22 cellular contexts compared by ENCODE assay signal in the genomic region with DNA sequence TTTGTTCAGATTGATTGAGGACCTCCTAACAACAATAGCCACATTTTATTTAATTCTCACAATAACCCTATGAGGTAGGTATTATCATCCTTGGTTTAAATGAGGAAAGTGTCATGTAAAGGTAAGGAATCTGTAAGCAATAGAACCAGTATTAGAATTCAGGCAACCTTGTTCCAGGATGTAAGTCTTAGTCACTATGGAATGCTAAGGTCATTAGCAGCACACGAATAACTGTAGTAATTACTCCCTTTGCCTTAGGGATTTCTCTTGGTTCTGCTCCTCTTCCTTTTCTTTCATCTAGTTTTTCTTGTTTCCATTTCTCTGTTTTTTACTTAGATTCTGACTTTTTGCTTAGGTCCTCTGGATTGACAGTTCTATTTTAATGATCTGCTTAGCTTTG. TPM values are rescaled to one million over a fixed set of nuclear protein-coding genes. Genes with fewer than 3 reads are reported as not detected.
DNase-seq lines count a peak whose midpoint lies in the region; ATAC-seq and TF ChIP-seq lines count a peak whose summit lies in the region.
"Had no signal": no experiment of that assay in that cellular context is flagged by ENCODE, and none has a peak within 500 bp of the region (broad histone marks: within the 10 kb centered on the region; RNA-seq: fewer than 3 reads in every experiment).

No MANE protein-coding gene starts in this region.

- no peaks in the 10 kb centered on the region for H4K20me1 ChIP-seq in SK-N-SH (ENCODE audit: insufficient read depth)
- H4K20me1 ChIP-seq: BLaER1 treated with 17β-estradiol and CSF1 and Interleukin-3, amounts not matched to agents 10 nM and 100 nM had no signal

- H3K79me2 ChIP-seq in SK-N-SH (ENCODE audit: insufficient read depth): no peaks in the 10 kb centered on the region

- CTCF ChIA-PET in SK-N-SH (lab: Yijun Ruan, JAX): no interaction called here

- no peaks in the 10 kb centered on the region for H3K9me3 ChIP-seq in SK-N-SH
- H3K9me3 ChIP-seq in endodermal cell (ENCODE audit: control insufficient read depth, low read length): no peaks in the 10 kb centered on the region
- H3K9me3 ChIP-seq: gastrocnemius medialis, transverse colon had no signal

- H3K27ac Mint-ChIP-seq in endodermal cell: peak overlapping the region; percentile 52
- H3K27ac Mint-ChIP-seq: nephron progenitor cell; stimulated activated naive B cell treated with anti-CD40 and anti-IgM and Interleukin-4, amounts not matched to agents 10 μg/mL and 1 μg/mL and 100 μg/mL, for 72 hours had no signal

- H3K27ac ChIP-seq in SK-N-SH (ENCODE audit: low read depth in 2 of 2, low read length in 1 of 2) (no peak overlapping the region), endodermal cell (ENCODE audit: low read depth, low read length) (no peak overlapping the region)
- H3K27ac ChIP-seq: BLaER1 treated with 17β-estradiol and CSF1 and Interleukin-3, amounts not matched to agents 10 nM and 100 nM; gastrocnemius medialis; transverse colon had no signal

- H2AFZ ChIP-seq in SK-N-SH (ENCODE audit: low read depth): no peak overlapping the region

- intact Hi-C loops in left cardiac atrium (cut with DNase I): no loop called here

- TF ChIP-seq EP300 in SK-N-SH (IDR thresholded peaks at IDR 0.05; ENCODE audit: borderline replicate concordance in 1 of 2, low read depth in 1 of 2, low read length in 1 of 2): no peak

- H3K9ac ChIP-seq in SK-N-SH (no peak overlapping the region), endodermal cell (ENCODE audit: extremely low read depth, low read length, poor library complexity, severe bottlenecking) (no peak overlapping the region)
- H3K9ac ChIP-seq: BLaER1 treated with 17β-estradiol and CSF1 and Interleukin-3, amounts not matched to agents 10 nM and 100 nM had no signal

- ATAC-seq in SK-N-SH treated with all-trans-retinoic acid at 6 μM for 48 hours (no peak), HG03460 (IDR thresholded peaks at IDR 0.05; ENCODE audit: unreplicated experiment) (no peak), left cardiac atrium (no peak), GM19395 (IDR thresholded peaks at IDR 0.05; ENCODE audit: unreplicated experiment) (no peak)
- ATAC-seq: gastrocnemius medialis; stimulated activated naive B cell treated with anti-CD40 and anti-IgM and Interleukin-4, amounts not matched to agents 10 μg/mL and 1 μg/mL and 100 μg/mL, for 72 hours had no signal

- no peak overlapping the region for H3K4me3 Mint-ChIP-seq in endodermal cell
- H3K4me3 Mint-ChIP-seq: nephron progenitor cell; stimulated activated naive B cell treated with anti-CD40 and anti-IgM and Interleukin-4, amounts not matched to agents 10 μg/mL and 1 μg/mL and 100 μg/mL, for 72 hours had no signal

- peaks cover 25% of the 10 kb centered on the region for H3F3A ChIP-seq in SK-N-SH (replicated peaks; ENCODE audit: insufficient read depth)

- H3K4me1 Mint-ChIP-seq in endodermal cell: peaks cover 5% of the 10 kb centered on the region
- H3K4me1 Mint-ChIP-seq: nephron progenitor cell had no signal

- no peaks in the 10 kb centered on the region for H3K36me3 ChIP-seq in SK-N-SH (replicated peaks in 1 of 2; ENCODE audit: control insufficient read depth in 1 of 2, insufficient read depth in 2 of 2, low read length in 1 of 2)
- H3K36me3 ChIP-seq in endodermal cell (ENCODE audit: control insufficient read depth, insufficient read depth, low read length): no peaks in the 10 kb centered on the region
- H3K36me3 ChIP-seq: BLaER1 treated with 17β-estradiol and CSF1 and Interleukin-3, amounts not matched to agents 10 nM and 100 nM; gastrocnemius medialis; transverse colon had no signal

- H3K9me2 ChIP-seq in SK-N-SH: no peaks in the 10 kb centered on the region

- no peak for TF ChIP-seq CTCF in SK-N-SH (IDR thresholded peaks at IDR 0.05)
- TF ChIP-seq CTCF in endodermal cell (conservative IDR thresholded peaks at IDR 0.05): no peak

- no peaks in the 10 kb centered on the region for H3K9me3 Mint-ChIP-seq in endodermal cell
- H3K9me3 Mint-ChIP-seq: nephron progenitor cell had no signal

- no peaks in the 10 kb centered on the region for H3K27me3 Mint-ChIP-seq in endodermal cell (ENCODE audit: insufficient read depth)
- H3K27me3 Mint-ChIP-seq: stimulated activated naive B cell treated with anti-CD40 and anti-IgM and Interleukin-4, amounts not matched to agents 10 μg/mL and 1 μg/mL and 100 μg/mL, for 72 hours had no signal

- no peak for DNase-seq in SK-N-SH
- peak; percentile 37 for DNase-seq in NCI-H69 (lab: John Stamatoyannopoulos, UW)
- DNase-seq in endodermal cell: no peak
- peak; percentile 84 for DNase-seq in renal cortical epithelial cell (ENCODE audit: low read depth)
- no peak for DNase-seq in left cardiac atrium
- DNase-seq: activated effector memory CD4-positive, alpha-beta T cell treated with anti-CD3 and anti-CD28 coated beads, Interleukin-2, amount 50 U/mL, for 16 hours; amygdala; DMS79; gastrocnemius medialis; NCI-H146; NCI-H2227 treated with DMSO at 0.1 percent for 48 hours; nephron progenitor cell; RPMI8226; stimulated activated naive B cell treated with anti-CD40 and anti-IgM and Interleukin-4, amounts not matched to agents 10 μg/mL and 1 μg/mL and 100 μg/mL, for 72 hours; transverse colon had no signal

- H3K4me1 ChIP-seq in SK-N-SH (ENCODE audit: control insufficient read depth in 1 of 2, insufficient read depth in 2 of 2, low read depth in 1 of 2, low read length in 1 of 2) (peaks cover 0 to 9% of the 10 kb centered on the region in 2 experiments; a peak in 2 of 4 replicates), endodermal cell (ENCODE audit: control insufficient read depth, insufficient read depth, low read length) (no peaks in the 10 kb centered on the region)
- H3K4me1 ChIP-seq: gastrocnemius medialis, transverse colon had no signal

- no peak for TF ChIP-seq RAD21 in SK-N-SH (IDR thresholded peaks at IDR 0.05; ENCODE audit: low read length)

- 50% methylated on average over 1 of the region's 1 CpG for WGBS in SK-N-SH (ENCODE audit: low lambda C conversion rate)
- WGBS in endodermal cell (ENCODE audit: insufficient coverage in 1 of 2, insufficient read length in 1 of 2), 2 experiments: 59 to 71% methylated on average over 1 of the region's 1 CpG

- POLR2A ChIA-PET in SK-N-SH (lab: Yijun Ruan, JAX): no interaction called here

- no peak overlapping the region for H3K4me2 ChIP-seq in SK-N-SH
- H3K4me2 ChIP-seq: BLaER1 treated with 17β-estradiol and CSF1 and Interleukin-3, amounts not matched to agents 10 nM and 100 nM had no signal

- H3K36me3 Mint-ChIP-seq in endodermal cell (ENCODE audit: low read depth): no peaks in the 10 kb centered on the region

- H3K4me3 ChIP-seq in SK-N-SH (ENCODE audit: low read depth in 2 of 2, low read length in 1 of 2): no peak overlapping the region
- no peak overlapping the region for H3K4me3 ChIP-seq in endodermal cell (ENCODE audit: low read length)
- H3K4me3 ChIP-seq: BLaER1 treated with 17β-estradiol and CSF1 and Interleukin-3, amounts not matched to agents 10 nM and 100 nM; gastrocnemius medialis; transverse colon had no signal

- H3K27me3 ChIP-seq in SK-N-SH (ENCODE audit: insufficient read depth) (no peaks in the 10 kb centered on the region), endodermal cell (ENCODE audit: control insufficient read depth, insufficient read depth, low read length, poor library complexity, severe bottlenecking) (no peaks in the 10 kb centered on the region)
- H3K27me3 ChIP-seq: BLaER1 treated with 17β-estradiol and CSF1 and Interleukin-3, amounts not matched to agents 10 nM and 100 nM; gastrocnemius medialis; transverse colon had no signal

TF ChIP-seq in SK-N-SH treated with all-trans-retinoic acid at 6 μM for 48 hours, 23 proteins besides CTCF, POLR2A, EP300 and RAD21 (continues in another document):
- TF ChIP-seq CSDC2 (CRISPR knock-in tag; IDR thresholded peaks at IDR 0.05): no peak
- TF ChIP-seq BACH2 (CRISPR knock-in tag; IDR thresholded peaks at IDR 0.05; ENCODE audit: borderline replicate concordance): no peak
- TF ChIP-seq TOX (CRISPR knock-in tag; IDR thresholded peaks at IDR 0.05; ENCODE audit: borderline replicate concordance): no peak
- TF ChIP-seq, protein P1, sequence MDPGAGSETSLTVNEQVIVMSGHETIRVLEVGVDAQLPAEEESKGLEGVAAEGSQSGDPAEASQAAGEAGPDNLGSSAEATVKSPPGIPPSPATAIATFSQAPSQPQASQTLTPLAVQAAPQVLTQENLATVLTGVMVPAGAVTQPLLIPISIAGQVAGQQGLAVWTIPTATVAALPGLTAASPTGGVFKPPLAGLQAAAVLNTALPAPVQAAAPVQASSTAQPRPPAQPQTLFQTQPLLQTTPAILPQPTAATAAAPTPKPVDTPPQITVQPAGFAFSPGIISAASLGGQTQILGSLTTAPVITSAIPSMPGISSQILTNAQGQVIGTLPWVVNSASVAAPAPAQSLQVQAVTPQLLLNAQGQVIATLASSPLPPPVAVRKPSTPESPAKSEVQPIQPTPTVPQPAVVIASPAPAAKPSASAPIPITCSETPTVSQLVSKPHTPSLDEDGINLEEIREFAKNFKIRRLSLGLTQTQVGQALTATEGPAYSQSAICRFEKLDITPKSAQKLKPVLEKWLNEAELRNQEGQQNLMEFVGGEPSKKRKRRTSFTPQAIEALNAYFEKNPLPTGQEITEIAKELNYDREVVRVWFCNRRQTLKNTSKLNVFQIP (CRISPR knock-in tag; IDR thresholded peaks at IDR 0.05; ENCODE audit: borderline replicate concordance, low read depth): no peak

TF ChIP-seq in SK-N-SH, 30 proteins besides CTCF, POLR2A, EP300 and RAD21 (continues in another document):
- TF ChIP-seq POLR2AphosphoS5 (IDR thresholded peaks at IDR 0.05; ENCODE audit: low read depth, low read length) (no peak), RFX5 (IDR thresholded peaks at IDR 0.05; ENCODE audit: low read length) (no peak), RXRA (IDR thresholded peaks at IDR 0.05; ENCODE audit: borderline replicate concordance, low read depth) (no peak), TAF1 (IDR thresholded peaks at IDR 0.05; ENCODE audit: borderline replicate concordance, low read depth, low read length) (no peak), FOSL2 (IDR thresholded peaks at IDR 0.05; ENCODE audit: borderline replicate concordance, low read depth) (no peak), RCOR1 (IDR thresholded peaks at IDR 0.05; ENCODE audit: low read length) (no peak), MEF2A (IDR thresholded peaks at IDR 0.05; ENCODE audit: borderline replicate concordance, low read depth) (no peak)

RNA-seq across cellular contexts. Expression of a gene that starts 23.1 kb away (rescaled TPM):
- not detected in 2 replicates for polyA plus RNA-seq in SK-N-SH (2012; rRNA removed)
- 0.20 and 0.31 TPM in 2 replicates for polyA plus RNA-seq in SK-N-SH (2012; cell fraction: cytosol; rRNA removed)
- not detected in 2 replicates for polyA plus RNA-seq in SK-N-SH (2012; cell fraction: nucleus; rRNA removed)
- total RNA-seq in endodermal cell (1 to 10 TPM in 1 of 2 donors, under 1 TPM in 1; 0.62 to 1.5 TPM), renal cortical epithelial cell (not detected in 2 replicates), left cardiac atrium (not detected)
- polyA plus RNA-seq in endodermal cell (2013, experiment 1 of 2): not detected
- not detected for polyA plus RNA-seq in endodermal cell (2013, experiment 2 of 2)
- total RNA-seq: gastrocnemius medialis; lung microvascular endothelial cell; pulmonary artery endothelial cell; T-helper 1 cell treated with Interleukin-12 subunit alpha and Interleukin-12 subunit beta and Interleukin-4 antibody, amounts not matched to agents 30 ng/mL and 1 ng/mL, for 36 hours; transverse colon had no signal

Comparison
In these comparisons a context has a peak if more than half of its experiments do, and no peak if none do; other contexts are left out.
1. DNase-seq: peak in NCI-H69 (single experiment) and renal cortical epithelial cell (single experiment); none in SK-N-SH (single experiment), endodermal cell (single experiment) and left cardiac atrium (single experiment).